Comparison of ENCODE assay signal across 1 cellular context in the genomic region with DNA sequence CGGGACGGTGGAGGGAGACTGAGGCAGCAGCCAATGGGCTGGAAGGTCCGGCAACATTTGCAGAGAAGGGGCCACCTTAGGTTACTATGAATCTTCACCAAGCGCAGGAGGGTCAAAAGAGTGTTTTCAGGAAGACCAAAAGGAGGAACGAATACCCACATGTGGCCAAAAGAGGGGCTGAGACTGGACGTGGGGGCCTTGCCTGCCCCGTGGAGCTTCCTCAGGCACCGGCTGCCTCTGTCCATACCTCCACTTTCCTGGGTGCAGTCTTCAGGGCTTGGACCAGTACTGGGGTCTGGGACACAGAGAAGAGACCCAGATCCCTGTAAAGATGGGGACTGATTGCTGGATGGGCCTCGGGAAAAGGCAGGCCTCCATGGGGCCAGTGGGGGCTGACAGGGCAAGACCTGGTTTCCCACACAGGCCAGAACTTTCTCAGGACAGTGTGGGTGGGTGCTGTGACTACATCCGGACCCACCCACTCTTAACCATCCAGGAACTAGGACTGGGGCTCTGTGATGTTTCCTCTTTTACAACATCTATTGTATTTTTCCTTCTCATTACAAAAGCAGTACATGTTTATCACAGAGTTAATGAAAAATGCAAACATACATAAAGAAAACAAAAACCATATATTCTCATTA.
TF ChIP-seq lines count a peak whose summit lies in the region.

No MANE protein-coding gene starts in this region.

TF ChIP-seq in WTC11, 78 proteins besides CTCF, POLR2A, EP300 and RAD21 (continued from another document):
- TF ChIP-seq JAZF1 (CRISPR knock-in tag; IDR thresholded peaks at IDR 0.05) = no peak
- TF ChIP-seq ZMAT4 (CRISPR knock-in tag; IDR thresholded peaks at IDR 0.05) = no peak
- TF ChIP-seq ATF2 (CRISPR knock-in tag; IDR thresholded peaks at IDR 0.05; ENCODE audit: borderline replicate concordance, low read depth) = no peak
- no peak for TF ChIP-seq E2F5 (CRISPR knock-in tag; IDR thresholded peaks at IDR 0.05)
- no peak for TF ChIP-seq MYBL2 (CRISPR knock-in tag; IDR thresholded peaks at IDR 0.05)
- no peak for TF ChIP-seq CREB1 (CRISPR knock-in tag; IDR thresholded peaks at IDR 0.05)
